Comparison of ENCODE assay signal across 10 cellular contexts in genomic region chr4:144967161-144967560, GRCh38.
DNase-seq lines count a peak whose midpoint lies in the region; ATAC-seq lines count a peak whose summit lies in the region.
"Had no signal": no experiment of that assay in that cellular context is flagged by ENCODE, and none has a peak within 500 bp of the region (broad histone marks: within the 10 kb centered on the region; RNA-seq: fewer than 3 reads in every experiment).

No MANE protein-coding gene starts in this region.

- DNase-seq in KG1 (lab: John Stamatoyannopoulos, UW) (no peak), NCI-H1092 (lab: John Stamatoyannopoulos, UW) (no peak), HCEC 1CT (no peak)
- no peak for DNase-seq in stimulated activated naive CD8-positive, alpha-beta T cell treated with anti-CD3 and anti-CD28 coated beads, Interleukin-15, amount 100 ng/mL, for 72 hours
- DNase-seq: activated CD4-positive, alpha-beta T cell treated with anti-CD3 and anti-CD28 coated beads for 1 hour; NCI-H524 treated with DMSO at 0.1 percent for 48 hours had no signal

- ATAC-seq in GM18511 (IDR thresholded peaks at IDR 0.05; ENCODE audit: unreplicated experiment) (peak; percentile 81), GM21367 (IDR thresholded peaks at IDR 0.05; ENCODE audit: unreplicated experiment) (peak; percentile 58), HG02943 (IDR thresholded peaks at IDR 0.05; ENCODE audit: low read depth, unreplicated experiment) (peak; percentile 80), HG03571 (IDR thresholded peaks at IDR 0.05; ENCODE audit: unreplicated experiment) (peak; percentile 65)
- no peak for ATAC-seq in stimulated activated naive CD8-positive, alpha-beta T cell treated with anti-CD3 and anti-CD28 coated beads, Interleukin-15, amount 100 ng/mL, for 72 hours

- H3K9me3 Mint-ChIP-seq in stimulated activated naive CD8-positive, alpha-beta T cell treated with anti-CD3 and anti-CD28 coated beads, Interleukin-15, amount 100 ng/mL, for 72 hours, result peaks cover 0 to under 1% of the 10 kb centered on the region in 2 donors

- H3K4me1 Mint-ChIP-seq in stimulated activated naive CD8-positive, alpha-beta T cell treated with anti-CD3 and anti-CD28 coated beads, Interleukin-15, amount 100 ng/mL, for 72 hours, result peaks cover 5% of the 10 kb centered on the region

- no peak overlapping the region for H3K4me3 Mint-ChIP-seq in stimulated activated naive CD8-positive, alpha-beta T cell treated with anti-CD3 and anti-CD28 coated beads, Interleukin-15, amount 100 ng/mL, for 72 hours

- no peaks in the 10 kb centered on the region for H3K27me3 Mint-ChIP-seq in stimulated activated naive CD8-positive, alpha-beta T cell treated with anti-CD3 and anti-CD28 coated beads, Interleukin-15, amount 100 ng/mL, for 72 hours

- no peak overlapping the region for H3K27ac Mint-ChIP-seq in stimulated activated naive CD8-positive, alpha-beta T cell treated with anti-CD3 and anti-CD28 coated beads, Interleukin-15, amount 100 ng/mL, for 72 hours
